In the genomic region with DNA sequence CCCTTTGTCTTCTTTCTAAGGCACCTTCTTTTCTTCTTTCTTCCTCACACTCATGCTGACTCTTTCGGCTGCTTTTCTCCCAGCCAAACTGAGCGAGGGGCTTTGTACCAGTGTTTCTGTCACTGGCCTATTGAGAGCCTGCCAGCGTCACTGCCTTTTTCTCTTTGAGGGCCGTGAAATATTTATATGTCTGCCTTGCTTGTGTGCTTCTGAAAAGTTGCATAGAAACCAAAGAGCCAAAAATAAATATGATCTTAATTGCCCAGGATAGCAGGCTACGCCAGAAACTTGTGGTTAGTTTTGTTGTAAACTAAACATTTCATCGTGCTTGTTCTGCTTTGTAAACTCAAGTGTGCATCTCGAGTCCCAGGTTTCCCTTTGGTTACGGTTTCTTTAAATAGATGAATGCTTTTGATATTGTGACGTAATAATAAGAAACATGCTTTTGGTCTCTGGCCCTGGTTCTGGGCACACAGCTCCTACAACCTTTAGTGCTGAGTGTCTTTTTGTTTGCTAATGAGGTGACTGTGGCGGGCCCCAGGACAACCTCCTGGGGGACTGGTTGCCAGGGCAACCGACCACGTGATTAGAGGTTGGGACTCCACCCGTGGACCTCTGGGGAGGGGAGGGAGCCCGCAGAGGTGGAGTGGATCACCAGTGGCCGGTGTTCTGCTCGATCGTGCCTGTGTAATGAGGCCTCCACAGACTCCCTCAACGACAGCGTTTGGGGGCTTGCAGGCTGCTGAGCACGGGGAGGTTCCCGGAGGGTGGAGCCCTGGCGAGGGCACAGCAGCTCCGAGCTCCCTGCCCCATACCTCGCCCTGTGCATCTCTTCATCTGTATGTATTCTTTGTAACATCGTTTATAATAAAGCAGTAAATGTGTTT, we compare ENCODE assay signal across 8 cellular contexts.
DNase-seq lines count a peak whose midpoint lies in the region; ATAC-seq and FAIRE-seq lines count a peak whose summit lies in the region.

No MANE protein-coding gene starts in this region.

- no peaks in the 10 kb centered on the region for H3K27me3 ChIP-seq in adipocyte (replicated peaks; ENCODE audit: control insufficient read depth, insufficient read depth, low read length)

- DNase-seq in AG08396 (ENCODE audit: low spot score): peak; percentile 42
- DNase-seq in GM18507 (ENCODE audit: extremely low spot score, insufficient read length, low read depth): no peak
- DNase-seq in NCI-H2081 (lab: John Stamatoyannopoulos, UW): peak; percentile 76 to 92
- peak; percentile 65 for DNase-seq in adipocyte (ENCODE audit: low read depth)
- DNase-seq in stimulated activated CD8-positive, alpha-beta memory T cell treated with anti-CD3 and anti-CD28 coated beads, Interleukin-4, amount 100 ng/mL, for 24 hours (ENCODE audit: low read depth): peak; percentile 46
- DNase-seq in NK-92 (lab: John Stamatoyannopoulos, UW; ENCODE audit: unreplicated experiment): no peak

- no peaks in the 10 kb centered on the region for H3K9me3 ChIP-seq in adipocyte (ENCODE audit: control insufficient read depth, low read length)
- no peaks in the 10 kb centered on the region for H3K9me3 ChIP-seq in iPS-18c (ENCODE audit: control insufficient read depth, insufficient read depth, low read length)

- peak overlapping the region; percentile 39 for H3K9ac ChIP-seq in adipocyte (ENCODE audit: low read length)

- H3K36me3 ChIP-seq in adipocyte (ENCODE audit: control insufficient read depth, insufficient read depth, low read length, severe bottlenecking): no peaks in the 10 kb centered on the region

- FAIRE-seq in GM18507 (lab: Jason Lieb, UNC): peak; percentile 86

- ATAC-seq in HG02885 (IDR thresholded peaks at IDR 0.05; ENCODE audit: poor library complexity, unreplicated experiment): peak; percentile 82

- H3K4me3 ChIP-seq in adipocyte (ENCODE audit: low read length) (peak overlapping the region; percentile 43), iPS-18c (ENCODE audit: insufficient read depth, low read depth, low read length) (peak overlapping the region; percentile 36; the same call in 1 of the 2 replicates)

- H3K4me1 ChIP-seq in adipocyte (ENCODE audit: control insufficient read depth, insufficient read depth, low read length): peaks cover 17% of the 10 kb centered on the region

Comparison
In these comparisons a context has a peak if more than half of its experiments do, and no peak if none do; other contexts are left out.
1. DNase-seq: peak in AG08396 (single experiment), NCI-H2081 (2 of 2), adipocyte (single experiment) and stimulated activated CD8-positive, alpha-beta memory T cell treated with anti-CD3 and anti-CD28 coated beads, Interleukin-4, amount 100 ng/mL, for 24 hours (single experiment); none in GM18507 (single experiment) and NK-92 (single experiment).